In genomic region chr13:45416521-45417125, GRCh38 we compare ENCODE assay signal across 8 cellular contexts.
DNase-seq lines count a peak whose midpoint lies in the region; ATAC-seq and TF ChIP-seq lines count a peak whose summit lies in the region.

No MANE protein-coding gene starts in this region.

- DNase-seq in NCI-H2196 treated with DMSO at 0.1 percent for 48 hours (lab: John Stamatoyannopoulos, UW; ENCODE audit: unreplicated experiment) (peak; percentile 6), COLO668 (lab: John Stamatoyannopoulos, UW; ENCODE audit: unreplicated experiment) (no peak), germinal center (ENCODE audit: low spot score) (no peak)
- no peak for DNase-seq in effector memory CD4-positive, alpha-beta T cell

- H3K4me1 ChIP-seq in effector memory CD4-positive, alpha-beta T cell (ENCODE audit: control insufficient read depth, insufficient read depth, low read length, poor library complexity, severe bottlenecking): peaks cover 7% of the 10 kb centered on the region
- no peaks in the 10 kb centered on the region for H3K4me1 ChIP-seq in parathyroid adenoma

- H3K4me2 ChIP-seq in parathyroid adenoma (ENCODE audit: low read length): no peak overlapping the region

- peak overlapping the region; percentile 79 for H3K27ac ChIP-seq in effector memory CD4-positive, alpha-beta T cell (ENCODE audit: insufficient read depth, low read length, poor library complexity, severe bottlenecking)
- no peak overlapping the region for H3K27ac ChIP-seq in parathyroid adenoma

- no peaks in the 10 kb centered on the region for H3K36me3 ChIP-seq in effector memory CD4-positive, alpha-beta T cell (ENCODE audit: control insufficient read depth, insufficient read depth, low read length)
- no peaks in the 10 kb centered on the region for H3K36me3 ChIP-seq in parathyroid adenoma (ENCODE audit: control insufficient read depth, insufficient read depth, low read length)

- no peaks in the 10 kb centered on the region for H3K9me3 ChIP-seq in effector memory CD4-positive, alpha-beta T cell (ENCODE audit: control insufficient read depth, low read length)
- H3K9me3 ChIP-seq in parathyroid adenoma (ENCODE audit: control insufficient read depth, low read length): no peaks in the 10 kb centered on the region

- TF ChIP-seq CTCF in GM12875 (IDR thresholded peaks at IDR 0.05; ENCODE audit: borderline replicate concordance, insufficient read depth, low read depth, low read length): no peak
- TF ChIP-seq CTCF in parathyroid adenoma (IDR thresholded peaks at IDR 0.05): no peak

- H3K9ac ChIP-seq in parathyroid adenoma: no peak overlapping the region

- peak overlapping the region; percentile 67 for H3K4me3 ChIP-seq in GM12875 (ENCODE audit: low read depth, low read length)
- H3K4me3 ChIP-seq in effector memory CD4-positive, alpha-beta T cell (ENCODE audit: insufficient read depth, low read depth, low read length, poor library complexity, severe bottlenecking): peak overlapping the region; percentile 87
- H3K4me3 ChIP-seq in parathyroid adenoma (ENCODE audit: low read depth, low read length): peak overlapping the region; percentile 80

- no peaks in the 10 kb centered on the region for H3K79me2 ChIP-seq in parathyroid adenoma

- ATAC-seq in HG02571 (IDR thresholded peaks at IDR 0.05; ENCODE audit: unreplicated experiment) (no peak), HG03175 (IDR thresholded peaks at IDR 0.05; ENCODE audit: unreplicated experiment) (no peak)

- no peaks in the 10 kb centered on the region for H3K27me3 ChIP-seq in effector memory CD4-positive, alpha-beta T cell (replicated peaks; ENCODE audit: control insufficient read depth, insufficient read depth, low read length, poor library complexity, severe bottlenecking)
- no peaks in the 10 kb centered on the region for H3K27me3 ChIP-seq in parathyroid adenoma (ENCODE audit: control insufficient read depth, insufficient read depth, low read length)

- no peak overlapping the region for H2AFZ ChIP-seq in parathyroid adenoma
